In the genomic region with DNA sequence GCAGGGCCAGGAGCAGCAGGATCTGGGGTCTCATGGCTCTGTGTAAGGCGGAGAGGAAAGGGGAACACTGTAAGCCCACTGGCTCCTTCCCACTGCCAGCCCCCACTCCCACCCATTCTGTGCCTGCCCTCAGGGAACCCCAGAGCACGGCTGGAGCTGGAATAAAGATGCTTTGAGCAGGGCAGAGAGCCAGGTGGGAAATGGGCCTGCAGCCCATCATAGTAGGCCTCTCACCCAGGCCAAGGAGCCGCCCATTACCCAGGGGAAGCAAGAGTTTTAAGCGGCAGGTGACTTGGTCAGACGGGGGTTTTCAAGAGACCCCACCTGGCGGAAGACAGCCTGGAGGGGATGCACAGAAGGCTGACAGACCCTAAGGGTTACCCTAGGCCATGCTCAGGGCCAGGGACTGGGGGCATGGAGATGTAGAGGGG, we compare ENCODE assay signal across 13 cellular contexts. TPM values are rescaled to one million over a fixed set of nuclear protein-coding genes. Genes with fewer than 3 reads are reported as not detected.
DNase-seq lines count a peak whose midpoint lies in the region; ATAC-seq, FAIRE-seq and TF ChIP-seq lines count a peak whose summit lies in the region.
"Had no signal": no experiment of that assay in that cellular context is flagged by ENCODE, and none has a peak within 500 bp of the region (broad histone marks: within the 10 kb centered on the region; RNA-seq: fewer than 3 reads in every experiment).

No MANE protein-coding gene starts in this region.

- no peaks in the 10 kb centered on the region for H3K9me3 Mint-ChIP-seq in H9
- H3K9me3 Mint-ChIP-seq in activated naive CD8-positive, alpha-beta T cell treated with anti-CD3 and anti-CD28 coated beads, Interleukin-2, amount 50 U/mL, for 24 hours: no peaks in the 10 kb centered on the region
- H3K9me3 Mint-ChIP-seq in stimulated activated naive CD8-positive, alpha-beta T cell treated with anti-CD3 and anti-CD28 coated beads, Interleukin-15, amount 100 ng/mL, for 72 hours: no peaks in the 10 kb centered on the region

- H3K79me2 ChIP-seq in H9 (ENCODE audit: insufficient read depth, low read length): no peaks in the 10 kb centered on the region

- H2BK5ac ChIP-seq in H9 (ENCODE audit: insufficient read length, low read length): no peak overlapping the region

- no peak overlapping the region for H2BK20ac ChIP-seq in H9 (ENCODE audit: low read depth, low read length, poor library complexity, severe bottlenecking)

- H4K20me1 ChIP-seq in H9 (ENCODE audit: control insufficient read depth, insufficient read depth, insufficient read length): no peaks in the 10 kb centered on the region

- H2BK120ac ChIP-seq in H9 (ENCODE audit: low read depth, low read length, poor library complexity, severe bottlenecking): no peak overlapping the region

- no peak for FAIRE-seq in kidney (lab: Jason Lieb, UNC)
- FAIRE-seq: pancreas had no signal

- no peak overlapping the region for H4K91ac ChIP-seq in H9 (ENCODE audit: insufficient read length, low read depth, low read length)

- peak; percentile 14 for DNase-seq in H9
- DNase-seq in activated naive CD8-positive, alpha-beta T cell treated with anti-CD3 and anti-CD28 coated beads, Interleukin-2, amount 50 U/mL, for 24 hours: no peak
- DNase-seq in kidney: peak; percentile 55
- DNase-seq in stimulated activated naive CD8-positive, alpha-beta T cell treated with anti-CD3 and anti-CD28 coated beads, Interleukin-15, amount 100 ng/mL, for 72 hours: no peak
- no peak for DNase-seq in caudate nucleus (lab: John Stamatoyannopoulos, UW)
- DNase-seq in T-helper 17 cell: no peak
- DNase-seq: left colon; OCI-M1; stimulated activated CD4-positive, alpha-beta T cell treated with anti-CD3 and anti-CD28 coated beads, Interleukin-4, amount 100 ng/mL, for 1 hour had no signal

- no peak overlapping the region for H3K18ac ChIP-seq in H9 (ENCODE audit: insufficient read length, low read depth, low read length)

- H3K4me2 ChIP-seq in H9 (ENCODE audit: insufficient read depth, insufficient read length, low read length): no peak overlapping the region

- no peak overlapping the region for H2AFZ ChIP-seq in H9 (ENCODE audit: low read length)

- H3K9me3 ChIP-seq in H9 (ENCODE audit: control insufficient read depth, low read depth, low read length) (no peaks in the 10 kb centered on the region), kidney (ENCODE audit: control insufficient read depth in 1 of 2, low read length in 2 of 2) (no peaks in the 10 kb centered on the region), T-helper 17 cell (ENCODE audit: control insufficient read depth, low read length, poor library complexity, severe bottlenecking) (no peaks in the 10 kb centered on the region)
- H3K9me3 ChIP-seq: pancreas had no signal

- intact Hi-C loops in kidney (cut with DNase I): no loop called here

- H2AK5ac ChIP-seq in H9 (ENCODE audit: insufficient read length, low read length): no peak overlapping the region

- no peaks in the 10 kb centered on the region; a peak in 1 of 7 replicates for H3K36me3 Mint-ChIP-seq in H9 (ENCODE audit: insufficient read depth in 1 of 3, low read depth in 3 of 3)
- peaks cover 10% of the 10 kb centered on the region for H3K36me3 Mint-ChIP-seq in activated naive CD8-positive, alpha-beta T cell treated with anti-CD3 and anti-CD28 coated beads, Interleukin-2, amount 50 U/mL, for 24 hours (ENCODE audit: low read depth)
- peaks cover 5% of the 10 kb centered on the region for H3K36me3 Mint-ChIP-seq in T-helper 17 cell (ENCODE audit: low read depth)

- H3K14ac ChIP-seq in H9 (ENCODE audit: insufficient read depth, low read length): no peak overlapping the region; the same call in 1 of the 2 replicates

- H3K27ac Mint-ChIP-seq in H9 (peak overlapping the region in 2 of 3 experiments; percentile 16 to 46; a peak in 2 of 7 replicates), T-helper 17 cell (no peak overlapping the region)
- peak overlapping the region; percentile 44 for H3K27ac Mint-ChIP-seq in activated naive CD8-positive, alpha-beta T cell treated with anti-CD3 and anti-CD28 coated beads, Interleukin-2, amount 50 U/mL, for 24 hours
- H3K27ac Mint-ChIP-seq in stimulated activated naive CD8-positive, alpha-beta T cell treated with anti-CD3 and anti-CD28 coated beads, Interleukin-15, amount 100 ng/mL, for 72 hours: peak overlapping the region; percentile 34 to 74

- H3K9ac ChIP-seq in H9 (ENCODE audit: extremely low read depth, insufficient read length, low read length): no peak overlapping the region
- H3K9ac ChIP-seq in kidney (ENCODE audit: low read length in 2 of 2): peak overlapping the region in 1 of 2 donors; percentile 83

- no peak overlapping the region for H3K27ac ChIP-seq in H9 (ENCODE audit: insufficient read length, low read depth, low read length)
- H3K27ac ChIP-seq in kidney (ENCODE audit: low read depth in 2 of 2, low read length in 2 of 2): peak overlapping the region; percentile 51 to 81
- no peak overlapping the region for H3K27ac ChIP-seq in caudate nucleus (ENCODE audit: low read depth, low read length)
- H3K27ac ChIP-seq: HL-60, pancreas had no signal

- H3K4me3 Mint-ChIP-seq in H9 (no peak overlapping the region), T-helper 17 cell (no peak overlapping the region)
- H3K4me3 Mint-ChIP-seq in activated naive CD8-positive, alpha-beta T cell treated with anti-CD3 and anti-CD28 coated beads, Interleukin-2, amount 50 U/mL, for 24 hours: peak overlapping the region; percentile 20
- H3K4me3 Mint-ChIP-seq in stimulated activated naive CD8-positive, alpha-beta T cell treated with anti-CD3 and anti-CD28 coated beads, Interleukin-15, amount 100 ng/mL, for 72 hours: peak overlapping the region in 1 of 2 donors; percentile 77

- H3K27me3 ChIP-seq in H9 (ENCODE audit: insufficient read depth, low read length): peaks cover 2% of the 10 kb centered on the region; the same call in 1 of the 2 replicates

- H3K27me3 Mint-ChIP-seq in H9 (ENCODE audit: low read depth) (peaks cover 30% of the 10 kb centered on the region), T-helper 17 cell (peaks cover 24% of the 10 kb centered on the region)
- H3K27me3 Mint-ChIP-seq in activated naive CD8-positive, alpha-beta T cell treated with anti-CD3 and anti-CD28 coated beads, Interleukin-2, amount 50 U/mL, for 24 hours: peaks cover 22% of the 10 kb centered on the region
- H3K27me3 Mint-ChIP-seq in stimulated activated naive CD8-positive, alpha-beta T cell treated with anti-CD3 and anti-CD28 coated beads, Interleukin-15, amount 100 ng/mL, for 72 hours: peaks cover 30% of the 10 kb centered on the region

- no peak overlapping the region for H2BK15ac ChIP-seq in H9 (ENCODE audit: low read depth, low read length)

- H4K8ac ChIP-seq in H9 (replicated peaks; ENCODE audit: insufficient read length, low read depth, low read length): no peak overlapping the region

- no peak overlapping the region for H3K4ac ChIP-seq in H9 (ENCODE audit: low read depth, low read length)

- no peak overlapping the region for H3T11ph ChIP-seq in H9 (ENCODE audit: low read length)

- no peak overlapping the region for H3K56ac ChIP-seq in H9 (ENCODE audit: insufficient read length, low read depth, low read length)

- H4K5ac ChIP-seq in H9 (ENCODE audit: insufficient read length, low read depth, low read length): no peak overlapping the region

- ATAC-seq in activated naive CD8-positive, alpha-beta T cell treated with anti-CD3 and anti-CD28 coated beads, Interleukin-2, amount 50 U/mL, for 24 hours: no peak
- no peak for ATAC-seq in stimulated activated naive CD8-positive, alpha-beta T cell treated with anti-CD3 and anti-CD28 coated beads, Interleukin-15, amount 100 ng/mL, for 72 hours
- no peak for ATAC-seq in GM19328 (IDR thresholded peaks at IDR 0.05; ENCODE audit: unreplicated experiment)
- no peak for ATAC-seq in T-helper 17 cell

- H3K36me3 ChIP-seq in kidney (ENCODE audit: control insufficient read depth in 1 of 2, insufficient read depth in 2 of 2, low read length in 2 of 2): peaks cover 0 to 7% of the 10 kb centered on the region in 2 donors
- H3K36me3 ChIP-seq: pancreas had no signal

- H3K4me3 ChIP-seq in kidney (ENCODE audit: low read length in 2 of 2): peak overlapping the region; percentile 71 to 81
- H3K4me3 ChIP-seq: pancreas had no signal

- H3K4me1 Mint-ChIP-seq in H9 (peaks cover 14 to 39% of the 10 kb centered on the region in 2 experiments), T-helper 17 cell (peaks cover 40% of the 10 kb centered on the region)
- H3K4me1 Mint-ChIP-seq in activated naive CD8-positive, alpha-beta T cell treated with anti-CD3 and anti-CD28 coated beads, Interleukin-2, amount 50 U/mL, for 24 hours: peaks cover 56% of the 10 kb centered on the region
- H3K4me1 Mint-ChIP-seq in stimulated activated naive CD8-positive, alpha-beta T cell treated with anti-CD3 and anti-CD28 coated beads, Interleukin-15, amount 100 ng/mL, for 72 hours: peaks cover 60% of the 10 kb centered on the region

- TF ChIP-seq CTCF in H9 (conservative IDR thresholded peaks at IDR 0.05) (no peak), kidney (IDR thresholded peaks at IDR 0.05; ENCODE audit: borderline replicate concordance, extremely low read depth, insufficient read depth) (no peak)

- no peaks in the 10 kb centered on the region for H3K79me1 ChIP-seq in H9 (ENCODE audit: insufficient read depth, low read depth, low read length, poor library complexity, severe bottlenecking)

- H2BK12ac ChIP-seq in H9 (ENCODE audit: insufficient read length, low read depth, low read length): no peak overlapping the region

- H3K4me1 ChIP-seq in H9 (ENCODE audit: insufficient read depth, low read length) (no peaks in the 10 kb centered on the region; the same call in 1 of the 2 replicates), kidney (ENCODE audit: control insufficient read depth in 1 of 2, insufficient read depth in 1 of 2, low read depth in 1 of 2, low read length in 2 of 2) (peaks cover 9 to 11% of the 10 kb centered on the region in 2 donors)
- H3K4me1 ChIP-seq: pancreas had no signal

- H3K23me2 ChIP-seq in H9 (ENCODE audit: insufficient read length, low read depth, low read length, poor library complexity, severe bottlenecking): no peaks in the 10 kb centered on the region

- H3K23ac ChIP-seq in H9 (ENCODE audit: insufficient read length, low read depth, low read length): no peak overlapping the region

- no CpG with 5 or more reads among the region's 6 CpGs for WGBS in H9 (ENCODE audit: extremely low coverage, insufficient read length, low lambda C conversion rate)

RNA-seq across cellular contexts. Expression of a gene that starts 4.6 kb away (rescaled TPM):
- 0.46 and 0.59 TPM in 2 replicates for total RNA-seq in H9 (2021)
- 136 TPM for total RNA-seq in kidney
- 105 TPM for polyA plus RNA-seq in kidney (ENCODE audit: insufficient read depth, low read depth, low replicate concordance)
- total RNA-seq in T-helper 17 cell: 10 to 100 TPM in 1 of 2 donors, 1 to 10 TPM in 1; 3.2 to 11.5 TPM
- total RNA-seq: M059J had no signal

Comparison
In these comparisons a context has a peak if more than half of its experiments do, and no peak if none do; other contexts are left out.
1. DNase-seq: peak in H9 (single experiment) and kidney (single experiment); none in activated naive CD8-positive, alpha-beta T cell treated with anti-CD3 and anti-CD28 coated beads, Interleukin-2, amount 50 U/mL, for 24 hours (single experiment), stimulated activated naive CD8-positive, alpha-beta T cell treated with anti-CD3 and anti-CD28 coated beads, Interleukin-15, amount 100 ng/mL, for 72 hours (0 of 2), caudate nucleus (0 of 61) and T-helper 17 cell (0 of 3).
2. H3K27ac ChIP-seq: peak in kidney (2 of 2); none in H9 (single experiment) and caudate nucleus (single experiment).
3. RNA of a gene that starts 4.6 kb away (total RNA-seq): 136 TPM in kidney (single experiment); 3.2 to 11.5 TPM in T-helper 17 cell and 0.46 to 0.59 TPM in H9; every median in the first group is over 10 times any median in the second.